ENCODE assay signal across 17 cellular contexts in genomic region chr14:39977198-39977597, GRCh38.
"Had no signal": no experiment of that assay in that cellular context is flagged by ENCODE, and none has a peak within 500 bp of the region (broad histone marks: within the 10 kb centered on the region; RNA-seq: fewer than 3 reads in every experiment).

No MANE protein-coding gene starts in this region.

- H3K27ac ChIP-seq: gastrocnemius medialis had no signal

- DNase-seq: activated CD4-positive, alpha-beta T cell treated with anti-CD3 and anti-CD28 coated beads for 36 hours; activated CD4-positive, alpha-beta T cell treated with anti-CD3 and anti-CD28 coated beads, Interleukin-2, amount 50 U/mL, for 48 hours; activated CD8-positive, alpha-beta memory T cell treated with anti-CD3 and anti-CD28 coated beads, Interleukin-2, amount 10 ng/mL, durations not matched to agents 7 days and 5 days; activated naive CD4-positive, alpha-beta T cell; activated naive CD8-positive, alpha-beta T cell treated with anti-CD3 and anti-CD28 coated beads for 36 hours; amniotic stem cell; effector CD8-positive, alpha-beta T cell; gastrocnemius medialis; head of caudate nucleus; occipital lobe; stimulated activated naive B cell treated with anti-CD40 and anti-IgM and Interleukin-4, amounts not matched to agents 10 μg/mL and 1 μg/mL and 100 μg/mL, for 72 hours had no signal

- H3K9me3 ChIP-seq: gastrocnemius medialis had no signal

- H3K27me3 ChIP-seq: gastrocnemius medialis had no signal

- H3K4me3 ChIP-seq: gastrocnemius medialis, lung had no signal

- H3K4me1 ChIP-seq: gastrocnemius medialis had no signal

- ATAC-seq: activated CD4-positive, alpha-beta T cell treated with anti-CD3 and anti-CD28 coated beads for 36 hours; activated CD8-positive, alpha-beta memory T cell treated with anti-CD3 and anti-CD28 coated beads, Interleukin-2, amount 10 ng/mL, durations not matched to agents 7 days and 5 days; activated T-helper 17 cell treated with anti-CD3 and anti-CD28 coated beads, Interleukin-2, amount 50 U/mL, for 72 hours; esophagus mucosa; gastrocnemius medialis; left lobe of liver; natural killer cell treated with Interleukin-12 subunit alpha and Interleukin-12 subunit beta and Interleukin-15 and Interleukin-18, amount 100 ng/mL, for 72 hours; stimulated activated naive B cell treated with anti-CD40 and anti-IgM and Interleukin-4, amounts not matched to agents 10 μg/mL and 1 μg/mL and 100 μg/mL, for 72 hours; WTC11 had no signal

- H3K36me3 ChIP-seq: gastrocnemius medialis had no signal
